ENCODE assay signal across 24 cellular contexts in genomic region chr12:95830335-95831089, GRCh38. TPM values are rescaled to one million over a fixed set of nuclear protein-coding genes. Genes with fewer than 3 reads are reported as not detected.
"Had no signal": no experiment of that assay in that cellular context is flagged by ENCODE, and none has a peak within 500 bp of the region (broad histone marks: within the 10 kb centered on the region; RNA-seq: fewer than 3 reads in every experiment).

No MANE protein-coding gene starts in this region.

- H3K36me3 ChIP-seq: breast epithelium, colonic mucosa, neutrophil, ovary, prostate gland, thyroid gland had no signal

- DNase-seq: activated CD4-positive, alpha-beta T cell treated with anti-CD3 and anti-CD28 coated beads, Interleukin-2, amount 50 U/mL, for 1 hour; activated CD8-positive, alpha-beta T cell treated with anti-CD3 and anti-CD28 coated beads, Interleukin-2, amount 10 ng/mL, durations not matched to agents 7 days and 5 days; activated gamma-delta T cell; colonic mucosa; dorsolateral prefrontal cortex; effector memory CD8-positive, alpha-beta T cell; foreskin melanocyte; glutamatergic neuron; hippocampal formation; ovary; stimulated activated CD4-positive, alpha-beta T cell treated with anti-CD3 and anti-CD28 coated beads, Interleukin-2, amount 100 ng/mL, for 48 hours; stimulated activated CD8-positive, alpha-beta memory T cell treated with anti-CD3 and anti-CD28 coated beads, Interleukin-4, amount 100 ng/mL, for 48 hours; stimulated activated naive CD4-positive, alpha-beta T cell; substantia nigra; SW 1271; T-helper 17 cell; thyroid gland had no signal

- H3K4me1 ChIP-seq: breast epithelium, colonic mucosa, prostate gland had no signal

- H3K36me3 Mint-ChIP-seq: activated naive CD4-positive, alpha-beta T cell treated with anti-CD3 and anti-CD28 coated beads, Interleukin-2, amount 50 U/mL, for 24 hours; memory B cell had no signal

- ATAC-seq: activated CD8-positive, alpha-beta T cell treated with anti-CD3 and anti-CD28 coated beads, Interleukin-2, amount 10 ng/mL, durations not matched to agents 7 days and 5 days; effector memory CD8-positive, alpha-beta T cell; esophagus mucosa; T-helper 17 cell had no signal

- H3K27me3 ChIP-seq: breast epithelium, colonic mucosa, ovary, thyroid gland had no signal

- H3K4me3 ChIP-seq: breast epithelium, colonic mucosa, dorsolateral prefrontal cortex, ovary, prostate gland, thyroid gland had no signal

- H3K9me3 ChIP-seq: breast epithelium, colonic mucosa, neutrophil, ovary, prostate gland, thyroid gland had no signal

- H3K4me1 Mint-ChIP-seq: activated naive CD4-positive, alpha-beta T cell treated with anti-CD3 and anti-CD28 coated beads, Interleukin-2, amount 50 U/mL, for 24 hours; memory B cell; nephron had no signal

- H3K4me3 Mint-ChIP-seq: activated CD8-positive, alpha-beta T cell treated with anti-CD3 and anti-CD28 coated beads, Interleukin-2, amount 10 ng/mL, durations not matched to agents 7 days and 5 days; effector memory CD8-positive, alpha-beta T cell; memory B cell; nephron; T-helper 17 cell had no signal

- H3K27ac ChIP-seq: breast epithelium, colonic mucosa, dorsolateral prefrontal cortex, neutrophil, ovary, prostate gland had no signal

- H3K27ac Mint-ChIP-seq: activated CD8-positive, alpha-beta T cell treated with anti-CD3 and anti-CD28 coated beads, Interleukin-2, amount 10 ng/mL, durations not matched to agents 7 days and 5 days; activated naive CD4-positive, alpha-beta T cell treated with anti-CD3 and anti-CD28 coated beads, Interleukin-2, amount 50 U/mL, for 24 hours; effector memory CD8-positive, alpha-beta T cell; memory B cell; nephron; T-helper 17 cell had no signal

- H3K9me3 Mint-ChIP-seq: activated naive CD4-positive, alpha-beta T cell treated with anti-CD3 and anti-CD28 coated beads, Interleukin-2, amount 50 U/mL, for 24 hours; effector memory CD8-positive, alpha-beta T cell; nephron had no signal

RNA-seq across cellular contexts. Expression of gene NTN4, which starts 39.9 kb away (rescaled TPM):
- total RNA-seq: activated CD8-positive, alpha-beta T cell treated with anti-CD3 and anti-CD28 coated beads, Interleukin-2, amount 10 ng/mL, durations not matched to agents 7 days and 5 days had no signal
